ENCODE assay signal across 2 cellular contexts in genomic region chr5:139693676-139694364, GRCh38.
TF ChIP-seq lines count a peak whose summit lies in the region.

No MANE protein-coding gene starts in this region.

TF ChIP-seq in SK-N-SH, 30 proteins besides CTCF, POLR2A, EP300 and RAD21:
- no peak for TF ChIP-seq USF2 (IDR thresholded peaks at IDR 0.05; ENCODE audit: borderline replicate concordance, low read depth, low read length)
- TF ChIP-seq YY1 (IDR thresholded peaks at IDR 0.05; ENCODE audit: low read depth), result no peak
- TF ChIP-seq RXRA (IDR thresholded peaks at IDR 0.05; ENCODE audit: borderline replicate concordance, low read depth), result no peak
- peak; percentile 24; the same call in 1 of the 2 replicates for TF ChIP-seq PBX3 (IDR thresholded peaks at IDR 0.05)
- TF ChIP-seq SIN3A (IDR thresholded peaks at IDR 0.05; ENCODE audit: borderline replicate concordance, low read depth, low read length), result no peak
- TF ChIP-seq SMC3 (IDR thresholded peaks at IDR 0.05; ENCODE audit: low read depth, low read length), result 0 out of 2 replicates have a peak, but pooled peaks have one; percentile 3
TF ChIP-seq in SK-N-SH: peak in this region for 2.

TF ChIP-seq in SK-N-SH treated with all-trans-retinoic acid at 6 μM for 48 hours, 23 proteins besides CTCF, POLR2A, EP300 and RAD21:
- TF ChIP-seq ZNF565 (CRISPR knock-in tag; conservative IDR thresholded peaks at IDR 0.05; ENCODE audit: low read depth) (no peak), TCF4 (CRISPR knock-in tag; IDR thresholded peaks at IDR 0.05; ENCODE audit: borderline replicate concordance) (no peak), POU6F1 (CRISPR knock-in tag; IDR thresholded peaks at IDR 0.05; ENCODE audit: borderline replicate concordance, low read depth) (no peak), ZFP3 (CRISPR knock-in tag; IDR thresholded peaks at IDR 0.05) (no peak), CSDC2 (CRISPR knock-in tag; IDR thresholded peaks at IDR 0.05) (no peak), CREB5 (CRISPR knock-in tag; IDR thresholded peaks at IDR 0.05; ENCODE audit: low read depth) (no peak), ESRRG (CRISPR knock-in tag; IDR thresholded peaks at IDR 0.05) (no peak), GLIS3 (CRISPR knock-in tag; IDR thresholded peaks at IDR 0.05) (no peak), PPARA (CRISPR knock-in tag; IDR thresholded peaks at IDR 0.05; ENCODE audit: borderline replicate concordance) (no peak), ISL1 (CRISPR knock-in tag; IDR thresholded peaks at IDR 0.05) (no peak), TSHZ2 (CRISPR knock-in tag; IDR thresholded peaks at IDR 0.05) (no peak), BACH2 (CRISPR knock-in tag; IDR thresholded peaks at IDR 0.05; ENCODE audit: borderline replicate concordance) (no peak), ZNF70 (CRISPR knock-in tag; IDR thresholded peaks at IDR 0.05) (no peak), ZC3H10 (CRISPR knock-in tag; IDR thresholded peaks at IDR 0.05) (no peak), TOX (CRISPR knock-in tag; IDR thresholded peaks at IDR 0.05; ENCODE audit: borderline replicate concordance) (no peak), ZNF8 (CRISPR knock-in tag; IDR thresholded peaks at IDR 0.05) (no peak)
